Comparison of ENCODE assay signal across 1 cellular context in the genomic region with DNA sequence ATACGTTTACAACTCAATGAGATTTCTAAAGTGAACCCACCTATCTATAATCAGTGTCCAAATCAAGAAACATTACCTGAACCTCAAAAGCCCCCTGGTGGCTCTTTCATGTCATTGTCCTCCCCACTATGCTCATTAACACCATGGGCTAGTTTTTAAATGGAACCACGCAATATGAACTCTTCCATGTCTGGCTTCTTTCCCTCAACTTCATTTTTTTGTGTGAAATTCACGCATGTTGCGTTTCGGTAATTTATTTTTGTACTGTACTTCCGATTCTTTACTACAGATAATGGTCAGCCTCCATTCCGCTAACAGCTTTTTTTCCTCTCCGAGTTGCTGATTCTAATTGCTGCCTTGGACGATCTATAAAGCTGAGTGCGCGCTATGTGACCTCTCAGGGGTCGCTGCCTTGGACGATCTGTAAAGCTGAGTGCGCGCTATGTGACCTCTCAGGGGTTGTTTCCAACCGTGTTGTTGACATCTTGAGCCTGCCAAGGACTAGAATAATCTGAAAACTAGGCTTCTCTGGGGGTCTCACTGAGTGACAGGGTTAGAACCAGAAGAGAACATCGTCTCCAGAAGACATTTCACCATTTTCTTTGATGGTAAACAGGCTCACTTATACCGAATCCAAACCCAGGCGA.
TF ChIP-seq lines count a peak whose summit lies in the region.

No MANE protein-coding gene starts in this region.

TF ChIP-seq in K562, 482 proteins besides CTCF, POLR2A, EP300 and RAD21 (continued from another document and continues in another):
- TF ChIP-seq, protein P1, sequence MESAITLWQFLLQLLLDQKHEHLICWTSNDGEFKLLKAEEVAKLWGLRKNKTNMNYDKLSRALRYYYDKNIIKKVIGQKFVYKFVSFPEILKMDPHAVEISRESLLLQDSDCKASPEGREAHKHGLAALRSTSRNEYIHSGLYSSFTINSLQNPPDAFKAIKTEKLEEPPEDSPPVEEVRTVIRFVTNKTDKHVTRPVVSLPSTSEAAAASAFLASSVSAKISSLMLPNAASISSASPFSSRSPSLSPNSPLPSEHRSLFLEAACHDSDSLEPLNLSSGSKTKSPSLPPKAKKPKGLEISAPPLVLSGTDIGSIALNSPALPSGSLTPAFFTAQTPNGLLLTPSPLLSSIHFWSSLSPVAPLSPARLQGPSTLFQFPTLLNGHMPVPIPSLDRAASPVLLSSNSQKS (CRISPR knock-in tag; IDR thresholded peaks at IDR 0.05) = no peak
- TF ChIP-seq RFX7 (CRISPR knock-in tag; IDR thresholded peaks at IDR 0.05) (peak; percentile 46; the same call in 1 of the 2 replicates), LCOR (CRISPR knock-in tag; IDR thresholded peaks at IDR 0.05) (0 out of 2 replicates have a peak, but pooled peaks have one; percentile 21), HMG20A (CRISPR knock-in tag; conservative IDR thresholded peaks at IDR 0.05) (peak; percentile 58; the same call in 1 of the 2 replicates), SIN3A (IDR thresholded peaks at IDR 0.05; ENCODE audit: borderline replicate concordance in 2 of 2, control insufficient read depth in 1 of 2, low read depth in 2 of 2, low read length in 2 of 2) (no peak), ZNF232 (CRISPR knock-in tag; IDR thresholded peaks at IDR 0.05) (no peak), CREBBP (IDR thresholded peaks at IDR 0.05; ENCODE audit: low read depth, low read length) (no peak), MAFK (IDR thresholded peaks at IDR 0.05; ENCODE audit: low read length) (0 out of 2 replicates have a peak, but pooled peaks have one; percentile 9), ZNF133 (CRISPR knock-in tag; IDR thresholded peaks at IDR 0.05) (no peak), ZNF644 (tag; IDR thresholded peaks at IDR 0.05; ENCODE audit: low read depth) (peak; percentile 76; the same call in 1 of the 2 replicates), ZNF77 (CRISPR knock-in tag; IDR thresholded peaks at IDR 0.05) (no peak), E2F3 (CRISPR knock-in tag; IDR thresholded peaks at IDR 0.05) (0 out of 2 replicates have a peak, but pooled peaks have one; percentile 17), MAZ (CRISPR knock-in tag; conservative IDR thresholded peaks at IDR 0.05 in 1 of 2, IDR thresholded peaks at IDR 0.05 in 1 of 2) (peak in 1 of 2 experiments; percentile 34; a peak in 1 of 4 replicates), EHMT2 (IDR thresholded peaks at IDR 0.05) (peak; percentile 72; the same call in 1 of the 2 replicates), ZNF197 (CRISPR knock-in tag; IDR thresholded peaks at IDR 0.05; ENCODE audit: low read depth) (peak; percentile 71; the same call in 1 of the 2 replicates), RBM25 (IDR thresholded peaks at IDR 0.05; ENCODE audit: low read depth, low read length, severe bottlenecking) (no peak), ZEB2 (IDR thresholded peaks at IDR 0.05) (peak; percentile 75), ZNF121 (CRISPR knock-in tag; conservative IDR thresholded peaks at IDR 0.05) (no peak), ZSCAN29 (IDR thresholded peaks at IDR 0.05) (0 out of 2 replicates have a peak, but pooled peaks have one; percentile 12), KDM4B (IDR thresholded peaks at IDR 0.05; ENCODE audit: borderline replicate concordance in 2 of 2, low read depth in 1 of 2) (no peak), GTF2E2 (tag; IDR thresholded peaks at IDR 0.05) (peak; percentile 93), KLF1 (tag; IDR thresholded peaks at IDR 0.05) (no peak), XRCC3 (IDR thresholded peaks at IDR 0.05) (no peak), KDM2B (CRISPR knock-in tag; IDR thresholded peaks at IDR 0.05) (no peak), ZNF444 (CRISPR knock-in tag; IDR thresholded peaks at IDR 0.05) (no peak), PTBP1 (IDR thresholded peaks at IDR 0.05; ENCODE audit: low read depth, low read length) (no peak), NR2F6 (CRISPR knock-in tag; IDR thresholded peaks at IDR 0.05) (no peak; the same call in 1 of the 2 replicates), C11orf30 (IDR thresholded peaks at IDR 0.05; ENCODE audit: low read depth) (no peak), FOSL1 (tag; conservative IDR thresholded peaks at IDR 0.05) (no peak; the same call in 1 of the 2 replicates), SAP30 (IDR thresholded peaks at IDR 0.05; ENCODE audit: borderline replicate concordance, insufficient read depth, low read depth, low read length, poor library complexity, severe bottlenecking) (no peak), HIVEP1 (CRISPR knock-in tag; IDR thresholded peaks at IDR 0.05) (0 out of 2 replicates have a peak, but pooled peaks have one; percentile 81)
- TF ChIP-seq, protein P2, sequence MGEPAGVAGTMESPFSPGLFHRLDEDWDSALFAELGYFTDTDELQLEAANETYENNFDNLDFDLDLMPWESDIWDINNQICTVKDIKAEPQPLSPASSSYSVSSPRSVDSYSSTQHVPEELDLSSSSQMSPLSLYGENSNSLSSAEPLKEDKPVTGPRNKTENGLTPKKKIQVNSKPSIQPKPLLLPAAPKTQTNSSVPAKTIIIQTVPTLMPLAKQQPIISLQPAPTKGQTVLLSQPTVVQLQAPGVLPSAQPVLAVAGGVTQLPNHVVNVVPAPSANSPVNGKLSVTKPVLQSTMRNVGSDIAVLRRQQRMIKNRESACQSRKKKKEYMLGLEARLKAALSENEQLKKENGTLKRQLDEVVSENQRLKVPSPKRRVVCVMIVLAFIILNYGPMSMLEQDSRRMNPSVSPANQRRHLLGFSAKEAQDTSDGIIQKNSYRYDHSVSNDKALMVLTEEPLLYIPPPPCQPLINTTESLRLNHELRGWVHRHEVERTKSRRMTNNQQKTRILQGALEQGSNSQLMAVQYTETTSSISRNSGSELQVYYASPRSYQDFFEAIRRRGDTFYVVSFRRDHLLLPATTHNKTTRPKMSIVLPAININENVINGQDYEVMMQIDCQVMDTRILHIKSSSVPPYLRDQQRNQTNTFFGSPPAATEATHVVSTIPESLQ (CRISPR knock-in tag; IDR thresholded peaks at IDR 0.05) = peak; percentile 70; the same call in 1 of the 2 replicates
- TF ChIP-seq, protein P3, sequence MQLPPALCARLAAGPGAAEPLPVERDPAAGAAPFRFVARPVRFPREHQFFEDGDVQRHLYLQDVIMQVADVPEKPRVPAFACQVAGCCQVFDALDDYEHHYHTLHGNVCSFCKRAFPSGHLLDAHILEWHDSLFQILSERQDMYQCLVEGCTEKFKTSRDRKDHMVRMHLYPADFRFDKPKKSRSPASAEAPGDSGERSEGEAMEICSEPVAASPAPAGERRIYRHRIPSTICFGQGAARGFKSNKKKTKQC (CRISPR knock-in tag; IDR thresholded peaks at IDR 0.05) = no peak
- TF ChIP-seq, protein P4, sequence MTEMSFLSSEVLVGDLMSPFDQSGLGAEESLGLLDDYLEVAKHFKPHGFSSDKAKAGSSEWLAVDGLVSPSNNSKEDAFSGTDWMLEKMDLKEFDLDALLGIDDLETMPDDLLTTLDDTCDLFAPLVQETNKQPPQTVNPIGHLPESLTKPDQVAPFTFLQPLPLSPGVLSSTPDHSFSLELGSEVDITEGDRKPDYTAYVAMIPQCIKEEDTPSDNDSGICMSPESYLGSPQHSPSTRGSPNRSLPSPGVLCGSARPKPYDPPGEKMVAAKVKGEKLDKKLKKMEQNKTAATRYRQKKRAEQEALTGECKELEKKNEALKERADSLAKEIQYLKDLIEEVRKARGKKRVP (CRISPR knock-in tag; IDR thresholded peaks at IDR 0.05) = peak; percentile 71; the same call in 1 of the 2 replicates
- TF ChIP-seq, protein P5, sequence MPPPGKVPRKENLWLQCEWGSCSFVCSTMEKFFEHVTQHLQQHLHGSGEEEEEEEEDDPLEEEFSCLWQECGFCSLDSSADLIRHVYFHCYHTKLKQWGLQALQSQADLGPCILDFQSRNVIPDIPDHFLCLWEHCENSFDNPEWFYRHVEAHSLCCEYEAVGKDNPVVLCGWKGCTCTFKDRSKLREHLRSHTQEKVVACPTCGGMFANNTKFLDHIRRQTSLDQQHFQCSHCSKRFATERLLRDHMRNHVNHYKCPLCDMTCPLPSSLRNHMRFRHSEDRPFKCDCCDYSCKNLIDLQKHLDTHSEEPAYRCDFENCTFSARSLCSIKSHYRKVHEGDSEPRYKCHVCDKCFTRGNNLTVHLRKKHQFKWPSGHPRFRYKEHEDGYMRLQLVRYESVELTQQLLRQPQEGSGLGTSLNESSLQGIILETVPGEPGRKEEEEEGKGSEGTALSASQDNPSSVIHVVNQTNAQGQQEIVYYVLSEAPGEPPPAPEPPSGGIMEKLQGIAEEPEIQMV (tag; conservative IDR thresholded peaks at IDR 0.05; ENCODE audit: low read depth) = no peak
- TF ChIP-seq, protein P6, sequence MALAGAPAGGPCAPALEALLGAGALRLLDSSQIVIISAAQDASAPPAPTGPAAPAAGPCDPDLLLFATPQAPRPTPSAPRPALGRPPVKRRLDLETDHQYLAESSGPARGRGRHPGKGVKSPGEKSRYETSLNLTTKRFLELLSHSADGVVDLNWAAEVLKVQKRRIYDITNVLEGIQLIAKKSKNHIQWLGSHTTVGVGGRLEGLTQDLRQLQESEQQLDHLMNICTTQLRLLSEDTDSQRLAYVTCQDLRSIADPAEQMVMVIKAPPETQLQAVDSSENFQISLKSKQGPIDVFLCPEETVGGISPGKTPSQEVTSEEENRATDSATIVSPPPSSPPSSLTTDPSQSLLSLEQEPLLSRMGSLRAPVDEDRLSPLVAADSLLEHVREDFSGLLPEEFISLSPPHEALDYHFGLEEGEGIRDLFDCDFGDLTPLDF (CRISPR knock-in tag; IDR thresholded peaks at IDR 0.05) = 0 out of 2 replicates have a peak, but pooled peaks have one; percentile 93
- TF ChIP-seq, protein P7, sequence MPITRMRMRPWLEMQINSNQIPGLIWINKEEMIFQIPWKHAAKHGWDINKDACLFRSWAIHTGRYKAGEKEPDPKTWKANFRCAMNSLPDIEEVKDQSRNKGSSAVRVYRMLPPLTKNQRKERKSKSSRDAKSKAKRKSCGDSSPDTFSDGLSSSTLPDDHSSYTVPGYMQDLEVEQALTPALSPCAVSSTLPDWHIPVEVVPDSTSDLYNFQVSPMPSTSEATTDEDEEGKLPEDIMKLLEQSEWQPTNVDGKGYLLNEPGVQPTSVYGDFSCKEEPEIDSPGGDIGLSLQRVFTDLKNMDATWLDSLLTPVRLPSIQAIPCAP (CRISPR knock-in tag; IDR thresholded peaks at IDR 0.05; ENCODE audit: borderline replicate concordance) = peak; percentile 3; the same call in 1 of the 2 replicates
- TF ChIP-seq, protein P8, sequence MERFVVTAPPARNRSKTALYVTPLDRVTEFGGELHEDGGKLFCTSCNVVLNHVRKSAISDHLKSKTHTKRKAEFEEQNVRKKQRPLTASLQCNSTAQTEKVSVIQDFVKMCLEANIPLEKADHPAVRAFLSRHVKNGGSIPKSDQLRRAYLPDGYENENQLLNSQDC (CRISPR knock-in tag; IDR thresholded peaks at IDR 0.05) = no peak
- TF ChIP-seq, protein P9, sequence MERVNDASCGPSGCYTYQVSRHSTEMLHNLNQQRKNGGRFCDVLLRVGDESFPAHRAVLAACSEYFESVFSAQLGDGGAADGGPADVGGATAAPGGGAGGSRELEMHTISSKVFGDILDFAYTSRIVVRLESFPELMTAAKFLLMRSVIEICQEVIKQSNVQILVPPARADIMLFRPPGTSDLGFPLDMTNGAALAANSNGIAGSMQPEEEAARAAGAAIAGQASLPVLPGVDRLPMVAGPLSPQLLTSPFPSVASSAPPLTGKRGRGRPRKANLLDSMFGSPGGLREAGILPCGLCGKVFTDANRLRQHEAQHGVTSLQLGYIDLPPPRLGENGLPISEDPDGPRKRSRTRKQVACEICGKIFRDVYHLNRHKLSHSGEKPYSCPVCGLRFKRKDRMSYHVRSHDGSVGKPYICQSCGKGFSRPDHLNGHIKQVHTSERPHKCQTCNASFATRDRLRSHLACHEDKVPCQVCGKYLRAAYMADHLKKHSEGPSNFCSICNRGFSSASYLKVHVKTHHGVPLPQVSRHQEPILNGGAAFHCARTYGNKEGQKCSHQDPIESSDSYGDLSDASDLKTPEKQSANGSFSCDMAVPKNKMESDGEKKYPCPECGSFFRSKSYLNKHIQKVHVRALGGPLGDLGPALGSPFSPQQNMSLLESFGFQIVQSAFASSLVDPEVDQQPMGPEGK (CRISPR knock-in tag; IDR thresholded peaks at IDR 0.05; ENCODE audit: borderline replicate concordance) = no peak
- TF ChIP-seq, protein P10, sequence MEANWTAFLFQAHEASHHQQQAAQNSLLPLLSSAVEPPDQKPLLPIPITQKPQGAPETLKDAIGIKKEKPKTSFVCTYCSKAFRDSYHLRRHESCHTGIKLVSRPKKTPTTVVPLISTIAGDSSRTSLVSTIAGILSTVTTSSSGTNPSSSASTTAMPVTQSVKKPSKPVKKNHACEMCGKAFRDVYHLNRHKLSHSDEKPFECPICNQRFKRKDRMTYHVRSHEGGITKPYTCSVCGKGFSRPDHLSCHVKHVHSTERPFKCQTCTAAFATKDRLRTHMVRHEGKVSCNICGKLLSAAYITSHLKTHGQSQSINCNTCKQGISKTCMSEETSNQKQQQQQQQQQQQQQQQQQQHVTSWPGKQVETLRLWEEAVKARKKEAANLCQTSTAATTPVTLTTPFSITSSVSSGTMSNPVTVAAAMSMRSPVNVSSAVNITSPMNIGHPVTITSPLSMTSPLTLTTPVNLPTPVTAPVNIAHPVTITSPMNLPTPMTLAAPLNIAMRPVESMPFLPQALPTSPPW (CRISPR knock-in tag; IDR thresholded peaks at IDR 0.05) = peak; percentile 34
- TF ChIP-seq, protein P11, sequence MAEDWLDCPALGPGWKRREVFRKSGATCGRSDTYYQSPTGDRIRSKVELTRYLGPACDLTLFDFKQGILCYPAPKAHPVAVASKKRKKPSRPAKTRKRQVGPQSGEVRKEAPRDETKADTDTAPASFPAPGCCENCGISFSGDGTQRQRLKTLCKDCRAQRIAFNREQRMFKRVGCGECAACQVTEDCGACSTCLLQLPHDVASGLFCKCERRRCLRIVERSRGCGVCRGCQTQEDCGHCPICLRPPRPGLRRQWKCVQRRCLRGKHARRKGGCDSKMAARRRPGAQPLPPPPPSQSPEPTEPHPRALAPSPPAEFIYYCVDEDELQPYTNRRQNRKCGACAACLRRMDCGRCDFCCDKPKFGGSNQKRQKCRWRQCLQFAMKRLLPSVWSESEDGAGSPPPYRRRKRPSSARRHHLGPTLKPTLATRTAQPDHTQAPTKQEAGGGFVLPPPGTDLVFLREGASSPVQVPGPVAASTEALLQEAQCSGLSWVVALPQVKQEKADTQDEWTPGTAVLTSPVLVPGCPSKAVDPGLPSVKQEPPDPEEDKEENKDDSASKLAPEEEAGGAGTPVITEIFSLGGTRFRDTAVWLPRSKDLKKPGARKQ (CRISPR knock-in tag; IDR thresholded peaks at IDR 0.05) = no peak
- TF ChIP-seq, protein P12, sequence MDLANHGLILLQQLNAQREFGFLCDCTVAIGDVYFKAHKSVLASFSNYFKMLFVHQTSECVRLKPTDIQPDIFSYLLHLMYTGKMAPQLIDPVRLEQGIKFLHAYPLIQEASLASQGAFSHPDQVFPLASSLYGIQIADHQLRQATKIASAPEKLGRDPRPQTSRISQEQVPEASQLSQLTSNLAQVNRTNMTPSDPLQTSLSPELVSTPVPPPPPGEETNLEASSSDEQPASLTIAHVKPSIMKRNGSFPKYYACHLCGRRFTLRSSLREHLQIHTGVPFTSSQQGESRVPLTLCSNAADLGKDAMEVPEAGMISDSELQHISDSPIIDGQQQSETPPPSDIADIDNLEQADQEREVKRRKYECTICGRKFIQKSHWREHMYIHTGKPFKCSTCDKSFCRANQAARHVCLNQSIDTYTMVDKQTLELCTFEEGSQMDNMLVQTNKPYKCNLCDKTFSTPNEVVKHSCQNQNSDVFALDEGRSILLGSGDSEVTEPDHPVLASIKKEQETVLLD (IDR thresholded peaks at IDR 0.05) = no peak
- TF ChIP-seq, protein P13, sequence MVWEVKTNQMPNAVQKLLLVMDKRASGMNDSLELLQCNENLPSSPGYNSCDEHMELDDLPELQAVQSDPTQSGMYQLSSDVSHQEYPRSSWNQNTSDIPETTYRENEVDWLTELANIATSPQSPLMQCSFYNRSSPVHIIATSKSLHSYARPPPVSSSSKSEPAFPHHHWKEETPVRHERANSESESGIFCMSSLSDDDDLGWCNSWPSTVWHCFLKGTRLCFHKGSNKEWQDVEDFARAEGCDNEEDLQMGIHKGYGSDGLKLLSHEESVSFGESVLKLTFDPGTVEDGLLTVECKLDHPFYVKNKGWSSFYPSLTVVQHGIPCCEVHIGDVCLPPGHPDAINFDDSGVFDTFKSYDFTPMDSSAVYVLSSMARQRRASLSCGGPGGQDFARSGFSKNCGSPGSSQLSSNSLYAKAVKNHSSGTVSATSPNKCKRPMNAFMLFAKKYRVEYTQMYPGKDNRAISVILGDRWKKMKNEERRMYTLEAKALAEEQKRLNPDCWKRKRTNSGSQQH (CRISPR knock-in tag; IDR thresholded peaks at IDR 0.05) = peak; percentile 61
